ENCODE assay signal across 1 cellular context in genomic region chr21:33560965-33561364, GRCh38.
TF ChIP-seq lines count a peak whose summit lies in the region.

No MANE protein-coding gene starts in this region.

TF ChIP-seq in GM23338, 12 proteins besides CTCF, POLR2A, EP300 and RAD21 (continued from another document):
- TF ChIP-seq, protein P1, sequence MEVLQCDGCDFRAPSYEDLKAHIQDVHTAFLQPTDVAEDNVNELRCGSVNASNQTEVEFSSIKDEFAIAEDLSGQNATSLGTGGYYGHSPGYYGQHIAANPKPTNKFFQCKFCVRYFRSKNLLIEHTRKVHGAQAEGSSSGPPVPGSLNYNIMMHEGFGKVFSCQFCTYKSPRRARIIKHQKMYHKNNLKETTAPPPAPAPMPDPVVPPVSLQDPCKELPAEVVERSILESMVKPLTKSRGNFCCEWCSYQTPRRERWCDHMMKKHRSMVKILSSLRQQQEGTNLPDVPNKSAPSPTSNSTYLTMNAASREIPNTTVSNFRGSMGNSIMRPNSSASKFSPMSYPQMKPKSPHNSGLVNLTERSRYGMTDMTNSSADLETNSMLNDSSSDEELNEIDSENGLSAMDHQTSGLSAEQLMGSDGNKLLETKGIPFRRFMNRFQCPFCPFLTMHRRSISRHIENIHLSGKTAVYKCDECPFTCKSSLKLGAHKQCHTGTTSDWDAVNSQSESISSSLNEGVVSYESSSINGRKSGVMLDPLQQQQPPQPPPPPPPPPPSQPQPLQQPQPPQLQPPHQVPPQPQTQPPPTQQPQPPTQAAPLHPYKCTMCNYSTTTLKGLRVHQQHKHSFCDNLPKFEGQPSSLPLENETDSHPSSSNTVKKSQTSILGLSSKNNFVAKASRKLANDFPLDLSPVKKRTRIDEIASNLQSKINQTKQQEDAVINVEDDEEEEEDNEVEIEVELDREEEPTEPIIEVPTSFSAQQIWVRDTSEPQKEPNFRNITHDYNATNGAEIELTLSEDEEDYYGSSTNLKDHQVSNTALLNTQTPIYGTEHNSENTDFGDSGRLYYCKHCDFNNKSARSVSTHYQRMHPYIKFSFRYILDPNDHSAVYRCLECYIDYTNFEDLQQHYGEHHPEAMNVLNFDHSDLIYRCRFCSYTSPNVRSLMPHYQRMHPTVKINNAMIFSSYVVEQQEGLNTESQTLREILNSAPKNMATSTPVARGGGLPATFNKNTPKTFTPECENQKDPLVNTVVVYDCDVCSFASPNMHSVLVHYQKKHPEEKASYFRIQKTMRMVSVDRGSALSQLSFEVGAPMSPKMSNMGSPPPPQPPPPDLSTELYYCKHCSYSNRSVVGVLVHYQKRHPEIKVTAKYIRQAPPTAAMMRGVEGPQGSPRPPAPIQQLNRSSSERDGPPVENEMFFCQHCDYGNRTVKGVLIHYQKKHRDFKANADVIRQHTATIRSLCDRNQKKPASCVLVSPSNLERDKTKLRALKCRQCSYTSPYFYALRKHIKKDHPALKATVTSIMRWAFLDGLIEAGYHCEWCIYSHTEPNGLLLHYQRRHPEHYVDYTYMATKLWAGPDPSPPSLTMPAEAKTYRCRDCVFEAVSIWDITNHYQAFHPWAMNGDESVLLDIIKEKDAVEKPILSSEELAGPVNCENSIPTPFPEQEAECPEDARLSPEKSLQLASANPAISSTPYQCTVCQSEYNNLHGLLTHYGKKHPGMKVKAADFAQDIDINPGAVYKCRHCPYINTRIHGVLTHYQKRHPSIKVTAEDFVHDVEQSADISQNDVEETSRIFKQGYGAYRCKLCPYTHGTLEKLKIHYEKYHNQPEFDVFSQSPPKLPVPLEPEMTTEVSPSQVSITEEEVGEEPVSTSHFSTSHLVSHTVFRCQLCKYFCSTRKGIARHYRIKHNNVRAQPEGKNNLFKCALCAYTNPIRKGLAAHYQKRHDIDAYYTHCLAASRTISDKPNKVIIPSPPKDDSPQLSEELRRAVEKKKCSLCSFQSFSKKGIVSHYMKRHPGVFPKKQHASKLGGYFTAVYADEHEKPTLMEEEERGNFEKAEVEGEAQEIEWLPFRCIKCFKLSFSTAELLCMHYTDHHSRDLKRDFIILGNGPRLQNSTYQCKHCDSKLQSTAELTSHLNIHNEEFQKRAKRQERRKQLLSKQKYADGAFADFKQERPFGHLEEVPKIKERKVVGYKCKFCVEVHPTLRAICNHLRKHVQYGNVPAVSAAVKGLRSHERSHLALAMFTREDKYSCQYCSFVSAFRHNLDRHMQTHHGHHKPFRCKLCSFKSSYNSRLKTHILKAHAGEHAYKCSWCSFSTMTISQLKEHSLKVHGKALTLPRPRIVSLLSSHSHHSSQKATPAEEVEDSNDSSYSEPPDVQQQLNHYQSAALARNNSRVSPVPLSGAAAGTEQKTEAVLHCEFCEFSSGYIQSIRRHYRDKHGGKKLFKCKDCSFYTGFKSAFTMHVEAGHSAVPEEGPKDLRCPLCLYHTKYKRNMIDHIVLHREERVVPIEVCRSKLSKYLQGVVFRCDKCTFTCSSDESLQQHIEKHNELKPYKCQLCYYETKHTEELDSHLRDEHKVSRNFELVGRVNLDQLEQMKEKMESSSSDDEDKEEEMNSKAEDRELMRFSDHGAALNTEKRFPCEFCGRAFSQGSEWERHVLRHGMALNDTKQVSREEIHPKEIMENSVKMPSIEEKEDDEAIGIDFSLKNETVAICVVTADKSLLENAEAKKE (CRISPR knock-in tag; IDR thresholded peaks at IDR 0.05) = no peak
- TF ChIP-seq CREB1 (CRISPR knock-in tag; IDR thresholded peaks at IDR 0.05; ENCODE audit: low read depth) = no peak
TF ChIP-seq in GM23338: peak in this region for 0.
